In genomic region chr2:31997653-31998052, GRCh38 we compare ENCODE assay signal across 1 cellular context.
TF ChIP-seq lines count a peak whose summit lies in the region.

No MANE protein-coding gene starts in this region.

TF ChIP-seq in endothelial cell of umbilical vein, 7 proteins besides CTCF, POLR2A, EP300 and RAD21:
- no peak for TF ChIP-seq MYC (IDR thresholded peaks at IDR 0.05; ENCODE audit: low read depth, low read length)
